In genomic region chr1:247220280-247220679, GRCh38 we compare ENCODE assay signal across 1 cellular context.
DNase-seq lines count a peak whose midpoint lies in the region; TF ChIP-seq lines count a peak whose summit lies in the region.
"Not testable (repeated sequence)": the region's sequence is repeated elsewhere in the genome, so short reads cannot be mapped to it uniquely, and the experiment has no call there.

No MANE protein-coding gene starts in this region.

- peak overlapping the region; percentile 43; the same call in 1 of the 2 replicates for H3K27ac ChIP-seq in WERI-Rb-1

- not testable (repeated sequence) for TF ChIP-seq CTCF in WERI-Rb-1 (IDR thresholded peaks at IDR 0.05; ENCODE audit: low read depth, low read length)

- not testable (repeated sequence) for DNase-seq in WERI-Rb-1

- not testable (repeated sequence) for H3K4me3 ChIP-seq in WERI-Rb-1 (ENCODE audit: low read depth, low read length)

- not testable (repeated sequence) for H3K36me3 ChIP-seq in WERI-Rb-1

- peaks cover 15% of the 10 kb centered on the region for H3K9me3 ChIP-seq in WERI-Rb-1 (ENCODE audit: severe bottlenecking)

- not testable (repeated sequence) for H3K27me3 ChIP-seq in WERI-Rb-1 (ENCODE audit: insufficient read depth, low read depth, severe bottlenecking)
